Comparison of ENCODE assay signal across 12 cellular contexts in genomic region chr5:171647043-171647899, GRCh38.
DNase-seq lines count a peak whose midpoint lies in the region; ATAC-seq, FAIRE-seq and TF ChIP-seq lines count a peak whose summit lies in the region.
"Had no signal": no experiment of that assay in that cellular context is flagged by ENCODE, and none has a peak within 500 bp of the region (broad histone marks: within the 10 kb centered on the region; RNA-seq: fewer than 3 reads in every experiment).

No MANE protein-coding gene starts in this region.

- peaks cover 20% of the 10 kb centered on the region for H3K27me3 Mint-ChIP-seq in activated T-helper 17 cell treated with anti-CD3 and anti-CD28 coated beads, Interleukin-2, amount 50 U/mL, for 72 hours

- H3K4me3 Mint-ChIP-seq in activated T-helper 17 cell treated with anti-CD3 and anti-CD28 coated beads, Interleukin-2, amount 50 U/mL, for 72 hours = no peak overlapping the region
- H3K4me3 Mint-ChIP-seq: HFFc6 had no signal

- peak; percentile 12 for DNase-seq in CD1c-positive myeloid dendritic cell (ENCODE audit: extremely low spot score)
- DNase-seq in keratinocyte (ENCODE audit: low read depth, low spot score) = peak; percentile 2
- DNase-seq in kidney = no peak
- no peak for DNase-seq in activated T-cell treated with anti-CD3 and anti-CD28 coated beads, Interleukin-2, amount 50 U/mL, for 1 hour
- no peak for DNase-seq in cerebellar cortex (ENCODE audit: low spot score)
- DNase-seq: activated CD4-positive, alpha-beta T cell treated with anti-CD3 and anti-CD28 coated beads for 4 hours; effector memory CD4-positive, alpha-beta T cell; HFFc6; NCI-H146 had no signal

- H3K4me2 ChIP-seq in Loucy (ENCODE audit: low read depth, low read length, poor library complexity, severe bottlenecking) (peak overlapping the region; percentile 48), keratinocyte (ENCODE audit: control insufficient read depth, extremely low read depth, insufficient read depth, low read depth, low read length) (no peak overlapping the region)

- TF ChIP-seq CTCF in Loucy (conservative IDR thresholded peaks at IDR 0.05; ENCODE audit: low read length) (no peak), keratinocyte (optimal IDR thresholded peaks at IDR 0.05 in 1 of 3, IDR thresholded peaks at IDR 0.05 in 1 of 3, conservative IDR thresholded peaks at IDR 0.05 in 1 of 3; ENCODE audit: extremely low read depth in 1 of 3, insufficient read depth in 2 of 3, low read length in 3 of 3) (peak in 2 of 3 experiments; percentile 16 to 41), kidney (IDR thresholded peaks at IDR 0.05; ENCODE audit: borderline replicate concordance, extremely low read depth, insufficient read depth) (no peak)

- no peaks in the 10 kb centered on the region for H3F3A ChIP-seq in Loucy (ENCODE audit: low read depth)

- peak overlapping the region; percentile 12 for H3K9ac ChIP-seq in Loucy (ENCODE audit: low read depth, low read length, poor library complexity, severe bottlenecking)
- H3K9ac ChIP-seq in keratinocyte (ENCODE audit: control insufficient read depth, extremely low read depth, insufficient read depth, low read length) = no peak overlapping the region
- H3K9ac ChIP-seq in kidney (ENCODE audit: low read length in 2 of 2) = no peak overlapping the region

- peak; percentile 60 for ATAC-seq in activated T-helper 17 cell treated with anti-CD3 and anti-CD28 coated beads, Interleukin-2, amount 50 U/mL, for 72 hours (replicated peaks)
- no peak for ATAC-seq in HG02610 (IDR thresholded peaks at IDR 0.05; ENCODE audit: unreplicated experiment)

- no peaks in the 10 kb centered on the region for H3K27me3 ChIP-seq in Loucy (ENCODE audit: insufficient read depth, low read length, poor library complexity, severe bottlenecking)
- no peaks in the 10 kb centered on the region for H3K27me3 ChIP-seq in keratinocyte (ENCODE audit: control insufficient read depth, extremely low read depth, insufficient read depth, low read length)

- no peak overlapping the region for H3K27ac Mint-ChIP-seq in activated T-helper 17 cell treated with anti-CD3 and anti-CD28 coated beads, Interleukin-2, amount 50 U/mL, for 72 hours
- H3K27ac Mint-ChIP-seq: HFFc6 had no signal

- intact Hi-C loops in kidney (cut with DNase I) = no loop called here

- FAIRE-seq in keratinocyte (lab: Jason Lieb, UNC) = peak; percentile 75
- no peak for FAIRE-seq in kidney (lab: Jason Lieb, UNC)

- H3K79me2 ChIP-seq in Loucy (ENCODE audit: insufficient read depth, low read length) = no peaks in the 10 kb centered on the region
- H3K79me2 ChIP-seq in keratinocyte (ENCODE audit: control insufficient read depth, insufficient read depth, low read length) = no peaks in the 10 kb centered on the region

- dilution Hi-C loops in keratinocyte (cut with MboI; ENCODE audit: extremely low pct_ligation_motif_present, low sequenced_read_pairs) = no loop called here

- no peak overlapping the region for H3K4me3 ChIP-seq in Loucy (ENCODE audit: low read length, poor library complexity, severe bottlenecking)
- H3K4me3 ChIP-seq in keratinocyte (ENCODE audit: control insufficient read depth in 2 of 3, extremely low read depth in 1 of 3, insufficient read depth in 2 of 3, low read depth in 1 of 3, low read length in 3 of 3) = no peak overlapping the region
- H3K4me3 ChIP-seq in kidney (ENCODE audit: low read length in 2 of 2) = no peak overlapping the region

- H3K9me3 ChIP-seq in Loucy (ENCODE audit: insufficient read depth, low read depth, low read length) (no peaks in the 10 kb centered on the region), keratinocyte (ENCODE audit: control insufficient read depth, low read depth, low read length) (no peaks in the 10 kb centered on the region), kidney (ENCODE audit: control insufficient read depth in 1 of 2, low read length in 2 of 2) (no peaks in the 10 kb centered on the region)

- H2AFZ ChIP-seq in Loucy (ENCODE audit: low read length) = no peak overlapping the region
- peak overlapping the region; percentile 32 for H2AFZ ChIP-seq in keratinocyte (ENCODE audit: control insufficient read depth, low read length)

- no peaks in the 10 kb centered on the region for H3K4me1 Mint-ChIP-seq in activated T-helper 17 cell treated with anti-CD3 and anti-CD28 coated beads, Interleukin-2, amount 50 U/mL, for 72 hours

- H3K9me3 Mint-ChIP-seq in activated T-helper 17 cell treated with anti-CD3 and anti-CD28 coated beads, Interleukin-2, amount 50 U/mL, for 72 hours = no peaks in the 10 kb centered on the region
- H3K9me3 Mint-ChIP-seq: HFFc6 had no signal

- no peaks in the 10 kb centered on the region for H3K36me3 Mint-ChIP-seq in activated T-helper 17 cell treated with anti-CD3 and anti-CD28 coated beads, Interleukin-2, amount 50 U/mL, for 72 hours (ENCODE audit: low read depth)

- no peak overlapping the region for H3K27ac ChIP-seq in keratinocyte (ENCODE audit: control insufficient read depth, insufficient read depth, low read length)
- H3K27ac ChIP-seq in kidney (ENCODE audit: low read depth in 2 of 2, low read length in 2 of 2) = no peak overlapping the region

- no peaks in the 10 kb centered on the region for H3K9me1 ChIP-seq in keratinocyte (ENCODE audit: control insufficient read depth, extremely low read depth, insufficient read depth, low read length)

- no peaks in the 10 kb centered on the region for H3K9me2 ChIP-seq in Loucy (replicated peaks; ENCODE audit: low read depth, low read length)

- H3K36me3 ChIP-seq in Loucy (ENCODE audit: insufficient read depth, low read length) = no peaks in the 10 kb centered on the region
- no peaks in the 10 kb centered on the region for H3K36me3 ChIP-seq in keratinocyte (ENCODE audit: control insufficient read depth in 2 of 2, extremely low read depth in 1 of 2, insufficient read depth in 2 of 2, low read length in 2 of 2)
- no peaks in the 10 kb centered on the region for H3K36me3 ChIP-seq in kidney (ENCODE audit: control insufficient read depth in 1 of 2, insufficient read depth in 2 of 2, low read length in 2 of 2)

- peaks cover 20% of the 10 kb centered on the region for H3K4me1 ChIP-seq in Loucy (ENCODE audit: insufficient read depth, low read length, poor library complexity, severe bottlenecking)
- H3K4me1 ChIP-seq in keratinocyte (ENCODE audit: control insufficient read depth, extremely low read depth, insufficient read depth, low read length) = peaks cover 6% of the 10 kb centered on the region
- no peaks in the 10 kb centered on the region for H3K4me1 ChIP-seq in kidney (ENCODE audit: control insufficient read depth in 1 of 2, insufficient read depth in 1 of 2, low read depth in 1 of 2, low read length in 2 of 2)

- H4K20me1 ChIP-seq in Loucy (ENCODE audit: insufficient read depth, low read length, poor library complexity, severe bottlenecking) (no peaks in the 10 kb centered on the region), keratinocyte (ENCODE audit: control insufficient read depth, extremely low read depth, insufficient read depth, low read length) (no peaks in the 10 kb centered on the region)

Comparison
In these comparisons a context has a peak if more than half of its experiments do, and no peak if none do; other contexts are left out.
1. DNase-seq: peak in CD1c-positive myeloid dendritic cell (single experiment) and keratinocyte (single experiment); none in kidney (single experiment), activated T-cell treated with anti-CD3 and anti-CD28 coated beads, Interleukin-2, amount 50 U/mL, for 1 hour (single experiment) and cerebellar cortex (single experiment).
2. CTCF ChIP-seq: peak in keratinocyte (2 of 3); none in Loucy (single experiment) and kidney (single experiment).